19 cellular contexts compared by ENCODE assay signal in the genomic region with DNA sequence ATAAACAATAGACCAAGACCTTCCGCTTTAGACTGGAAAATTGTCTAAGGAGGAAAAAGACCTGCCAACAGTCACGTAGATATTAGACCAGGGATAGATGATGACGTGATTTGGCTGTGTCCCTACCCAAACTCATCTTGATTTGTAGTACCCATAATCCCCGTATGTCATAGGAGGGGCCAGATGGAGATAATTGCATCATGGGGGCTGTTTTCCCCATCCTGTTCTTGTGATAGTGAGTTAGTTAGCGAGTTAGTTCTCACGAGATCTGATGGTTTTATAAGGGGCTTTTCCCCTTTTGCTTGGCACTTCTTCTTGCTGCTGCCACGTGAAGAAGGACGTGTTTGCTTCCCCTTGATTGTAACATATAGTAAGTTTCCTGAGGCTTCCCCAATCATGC. TPM values are rescaled to one million over a fixed set of nuclear protein-coding genes. Genes with fewer than 3 reads are reported as not detected.
DNase-seq lines count a peak whose midpoint lies in the region; ATAC-seq and TF ChIP-seq lines count a peak whose summit lies in the region.
"Had no signal": no experiment of that assay in that cellular context is flagged by ENCODE, and none has a peak within 500 bp of the region (broad histone marks: within the 10 kb centered on the region; RNA-seq: fewer than 3 reads in every experiment).

No MANE protein-coding gene starts in this region.

- H3K4me1 Mint-ChIP-seq in activated T-cell treated with anti-CD3 and anti-CD28 coated beads, Interleukin-2, amount 50 U/mL, for 24 hours (ENCODE audit: low read depth) = peaks cover 34% of the 10 kb centered on the region
- peaks cover 38 to 47% (median 39%) of the 10 kb centered on the region in 3 donors for H3K4me1 Mint-ChIP-seq in naive B cell

- no peak for TF ChIP-seq POLR2A in gastrocnemius medialis (IDR thresholded peaks at IDR 0.05)

- in situ Hi-C loops in gastrocnemius medialis (cut with MboI; ENCODE audit: low sequenced_read_pairs in 4 of 4) = no loop called here

- no peak for DNase-seq in activated T-cell treated with anti-CD3 and anti-CD28 coated beads, Interleukin-2, amount 50 U/mL, for 24 hours
- DNase-seq in activated T-cell treated with anti-CD3 and anti-CD28 coated beads, Interleukin-2, amount 50 U/mL, for 1 hour = no peak
- peak; percentile 19 for DNase-seq in naive B cell
- DNase-seq in gastrocnemius medialis = no peak
- DNase-seq in amygdala (lab: John Stamatoyannopoulos, UW) = no peak
- no peak for DNase-seq in NCI-H1436 (lab: John Stamatoyannopoulos, UW)
- DNase-seq: ACHN; activated CD4-positive, alpha-beta memory T cell treated with anti-CD3 and anti-CD28 coated beads, Interleukin-2, amount 10 ng/mL, durations not matched to agents 7 days and 5 days; activated effector memory CD4-positive, alpha-beta T cell treated with anti-CD3 and anti-CD28 coated beads, Interleukin-2, amount 50 U/mL, for 16 hours; COR-L47; esophagus squamous epithelium; NCI-H1694 treated with DMSO at 0.1 percent for 48 hours; occipital lobe; PC-9; right lobe of liver; stimulated activated CD4-positive, alpha-beta T cell treated with anti-CD3 and anti-CD28 coated beads, Interleukin-1b, Interleukin-23, amount 100 ng/mL, for 48 hours had no signal

- H3K4me1 ChIP-seq in OCI-LY1 (ENCODE audit: insufficient read depth, low read length, severe bottlenecking) (peaks cover 17% of the 10 kb centered on the region), gastrocnemius medialis (no peaks in the 10 kb centered on the region)
- H3K4me1 ChIP-seq: esophagus squamous epithelium, right lobe of liver had no signal

- no peaks in the 10 kb centered on the region for H3K36me3 Mint-ChIP-seq in activated T-cell treated with anti-CD3 and anti-CD28 coated beads, Interleukin-2, amount 50 U/mL, for 24 hours (ENCODE audit: low read depth)
- no peaks in the 10 kb centered on the region for H3K36me3 Mint-ChIP-seq in naive B cell

- intact Hi-C loops in gastrocnemius medialis (cut with DNase I; ENCODE audit: low total_unique reads) = no loop called here

- no peak for TF ChIP-seq CTCF in OCI-LY1 (IDR thresholded peaks at IDR 0.05; ENCODE audit: low read length)
- no peak for TF ChIP-seq CTCF in gastrocnemius medialis (IDR thresholded peaks at IDR 0.05 in 4 of 5, conservative IDR thresholded peaks at IDR 0.05 in 1 of 5)

- no peaks in the 10 kb centered on the region for H4K20me1 ChIP-seq in OCI-LY1 (ENCODE audit: insufficient read depth, low read length)

- no peaks in the 10 kb centered on the region for H3K9me2 ChIP-seq in OCI-LY1 (ENCODE audit: low read depth, low read length)

- H2AFZ ChIP-seq in OCI-LY1 (ENCODE audit: low read length) = no peak overlapping the region
- H2AFZ ChIP-seq: hepatocyte, PC-9 had no signal

- H3K4me3 Mint-ChIP-seq in activated T-cell treated with anti-CD3 and anti-CD28 coated beads, Interleukin-2, amount 50 U/mL, for 24 hours = no peak overlapping the region
- H3K4me3 Mint-ChIP-seq in naive B cell = peak overlapping the region; percentile 7 to 79 (median 66)

- no peaks in the 10 kb centered on the region for H3K9me3 Mint-ChIP-seq in activated T-cell treated with anti-CD3 and anti-CD28 coated beads, Interleukin-2, amount 50 U/mL, for 24 hours
- peaks cover 0 to 3% (median 0%) of the 10 kb centered on the region in 7 donors for H3K9me3 Mint-ChIP-seq in naive B cell

- H3K4me2 ChIP-seq in OCI-LY1 (ENCODE audit: low read length) = peak overlapping the region; percentile 59
- H3K4me2 ChIP-seq: hepatocyte, PC-9 had no signal

- peak overlapping the region; percentile 19 for H3K4me3 ChIP-seq in OCI-LY1 (ENCODE audit: low read depth, low read length, poor library complexity, severe bottlenecking)
- H3K4me3 ChIP-seq in gastrocnemius medialis = no peak overlapping the region
- H3K4me3 ChIP-seq: esophagus squamous epithelium, hepatocyte, PC-9, right lobe of liver had no signal

- H3K79me2 ChIP-seq in OCI-LY1 (ENCODE audit: insufficient read depth, low read length) = no peaks in the 10 kb centered on the region
- H3K79me2 ChIP-seq: hepatocyte had no signal

- H3K27me3 ChIP-seq in OCI-LY1 (ENCODE audit: insufficient read depth, low read length) = no peaks in the 10 kb centered on the region
- no peaks in the 10 kb centered on the region for H3K27me3 ChIP-seq in gastrocnemius medialis
- H3K27me3 ChIP-seq: esophagus squamous epithelium, hepatocyte, right lobe of liver had no signal

- H3K36me3 ChIP-seq in OCI-LY1 (ENCODE audit: insufficient read depth, low read length) (no peaks in the 10 kb centered on the region), gastrocnemius medialis (no peaks in the 10 kb centered on the region)
- H3K36me3 ChIP-seq: esophagus squamous epithelium, right lobe of liver had no signal

- peak overlapping the region; percentile 32 for H3K27ac Mint-ChIP-seq in activated T-cell treated with anti-CD3 and anti-CD28 coated beads, Interleukin-2, amount 50 U/mL, for 24 hours
- H3K27ac Mint-ChIP-seq in naive B cell = peak overlapping the region; percentile 43 to 97 (median 92)
- H3K27ac Mint-ChIP-seq: activated CD4-positive, alpha-beta memory T cell treated with anti-CD3 and anti-CD28 coated beads, Interleukin-2, amount 10 ng/mL, durations not matched to agents 7 days and 5 days had no signal

- H3F3A ChIP-seq in OCI-LY1 (ENCODE audit: insufficient read depth, low read length) = no peaks in the 10 kb centered on the region

- H3K9ac ChIP-seq in OCI-LY1 (ENCODE audit: low read length) = no peak overlapping the region

- H3K27me3 Mint-ChIP-seq in activated T-cell treated with anti-CD3 and anti-CD28 coated beads, Interleukin-2, amount 50 U/mL, for 24 hours = no peaks in the 10 kb centered on the region
- no peaks in the 10 kb centered on the region for H3K27me3 Mint-ChIP-seq in naive B cell
- H3K27me3 Mint-ChIP-seq: activated CD4-positive, alpha-beta memory T cell treated with anti-CD3 and anti-CD28 coated beads, Interleukin-2, amount 10 ng/mL, durations not matched to agents 7 days and 5 days had no signal

- ATAC-seq in GM19395 (IDR thresholded peaks at IDR 0.05; ENCODE audit: unreplicated experiment) (peak; percentile 16), naive B cell (ENCODE audit: low read depth in 2 of 2) (peak; percentile 47 to 56), gastrocnemius medialis (no peak)

- H3K9me3 ChIP-seq in OCI-LY1 (ENCODE audit: low read length) = no peaks in the 10 kb centered on the region
- H3K9me3 ChIP-seq in gastrocnemius medialis = no peaks in the 10 kb centered on the region
- H3K9me3 ChIP-seq: esophagus squamous epithelium, right lobe of liver had no signal

- H3K27ac ChIP-seq in OCI-LY1 (ENCODE audit: low read depth, low read length, poor library complexity, severe bottlenecking) = peak overlapping the region; percentile 70
- no peak overlapping the region for H3K27ac ChIP-seq in gastrocnemius medialis
- H3K27ac ChIP-seq: esophagus squamous epithelium, hepatocyte, PC-9, right lobe of liver had no signal

RNA-seq across cellular contexts. Expression of a gene that starts 31.7 kb away (rescaled TPM):
- polyA plus RNA-seq in naive B cell (ENCODE audit: low read depth in 6 of 6) = 10 to 100 TPM; 49.5 to 94.4 (median 57.9) TPM
- 100 to 1,000 TPM in 1 of 4 donors, 10 to 100 TPM in 3; 64.3 to 106 (median 73.2) TPM for total RNA-seq in gastrocnemius medialis

Comparison
In these comparisons a context has a peak if more than half of its experiments do, and no peak if none do; other contexts are left out.
1. ATAC-seq: peak in GM19395 (single experiment) and naive B cell (2 of 2); none in gastrocnemius medialis (0 of 2).